In the genomic region with DNA sequence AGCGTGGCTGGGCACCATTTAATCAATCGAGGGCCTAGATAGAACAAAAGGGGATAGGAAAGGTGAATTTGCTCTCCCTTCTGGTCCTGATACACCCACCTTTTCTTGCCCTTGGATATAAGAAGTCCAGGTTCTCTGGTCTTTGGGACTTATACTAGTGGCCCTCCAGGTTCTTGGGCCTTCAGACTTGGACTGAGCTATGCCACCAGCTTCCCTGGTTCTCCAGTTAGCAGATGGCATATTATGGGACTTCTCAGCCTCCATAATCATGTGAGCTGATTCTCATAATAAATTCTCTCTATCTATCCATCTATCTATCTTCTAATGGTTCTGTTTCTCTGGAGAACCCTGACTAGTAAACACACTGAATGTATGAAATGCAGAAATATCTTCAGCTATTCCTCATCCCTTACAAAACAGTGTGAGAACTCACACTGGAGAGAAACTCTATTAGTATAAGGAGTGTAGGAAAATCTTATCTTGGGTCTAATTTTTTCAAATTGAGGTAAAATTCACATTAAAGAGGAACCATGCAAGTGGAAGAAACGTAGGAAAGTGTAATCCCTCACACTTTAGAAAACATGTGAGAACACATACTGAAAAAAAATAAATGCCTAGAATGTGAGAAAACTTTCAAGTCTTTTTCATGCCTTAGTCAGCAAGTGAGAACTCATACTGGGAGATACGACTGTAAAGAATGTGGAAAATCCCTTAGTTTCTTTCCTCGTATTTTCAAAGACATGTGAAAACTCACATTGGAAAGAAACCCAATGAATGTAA, we compare ENCODE assay signal across 1 cellular context.
TF ChIP-seq lines count a peak whose summit lies in the region.

No MANE protein-coding gene starts in this region.

TF ChIP-seq in endothelial cell of umbilical vein, 7 proteins besides CTCF, POLR2A, EP300 and RAD21:
- TF ChIP-seq GATA2 (IDR thresholded peaks at IDR 0.05; ENCODE audit: insufficient read depth, insufficient read length, low read depth, low read length) (no peak), MYC (IDR thresholded peaks at IDR 0.05; ENCODE audit: low read depth, low read length) (no peak), POLR2AphosphoS5 (IDR thresholded peaks at IDR 0.05; ENCODE audit: insufficient read depth, low read depth, low read length) (no peak), JUN (IDR thresholded peaks at IDR 0.05; ENCODE audit: borderline replicate concordance, insufficient read depth, insufficient read length, low read depth) (no peak), EZH2 (IDR thresholded peaks at IDR 0.05; ENCODE audit: borderline replicate concordance, low read depth, low read length, severe bottlenecking) (no peak), FOS (IDR thresholded peaks at IDR 0.05; ENCODE audit: borderline replicate concordance, insufficient read depth, low read length) (no peak)
- TF ChIP-seq, protein P1, sequence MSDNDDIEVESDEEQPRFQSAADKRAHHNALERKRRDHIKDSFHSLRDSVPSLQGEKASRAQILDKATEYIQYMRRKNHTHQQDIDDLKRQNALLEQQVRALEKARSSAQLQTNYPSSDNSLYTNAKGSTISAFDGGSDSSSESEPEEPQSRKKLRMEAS (IDR thresholded peaks at IDR 0.05; ENCODE audit: insufficient read depth, insufficient read length) = no peak
